8 cellular contexts compared by ENCODE assay signal in the genomic region with DNA sequence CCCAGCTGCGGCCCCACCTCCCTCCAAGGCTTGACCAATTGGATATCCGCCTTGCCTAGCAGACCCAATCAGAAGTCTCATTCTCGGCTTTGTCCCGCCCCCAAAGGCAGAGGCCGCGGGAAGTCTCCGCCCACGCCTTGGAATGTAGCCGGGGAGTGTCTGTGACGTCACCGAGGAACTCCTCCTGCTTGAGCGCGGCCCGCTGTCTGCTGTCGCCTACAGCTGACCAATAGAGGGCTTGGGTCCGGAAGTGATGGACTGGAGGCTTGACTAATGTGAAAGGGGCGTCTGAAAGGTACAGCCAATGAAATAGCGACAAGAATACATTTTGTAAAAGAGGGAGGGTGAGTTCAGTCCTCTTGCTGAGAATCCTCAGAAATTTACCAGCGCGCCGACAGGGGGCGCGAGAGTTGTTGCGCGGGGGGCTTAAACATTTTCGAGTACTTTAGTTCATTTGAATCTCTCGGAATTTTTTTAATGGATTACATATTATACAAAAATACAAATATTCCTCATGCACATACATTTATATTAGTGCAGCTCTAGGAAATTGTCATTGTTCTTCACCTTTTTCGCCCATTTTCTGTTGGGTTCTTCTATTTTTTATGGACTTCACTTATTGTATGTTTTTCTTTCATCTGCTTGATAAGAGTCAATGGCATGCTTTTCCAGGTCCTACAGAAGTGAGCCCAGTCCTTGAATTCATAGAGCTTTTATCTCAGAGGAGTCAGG. TPM values are rescaled to one million over a fixed set of nuclear protein-coding genes. Genes with fewer than 3 reads are reported as not detected.
DNase-seq lines count a peak whose midpoint lies in the region; ATAC-seq lines count a peak whose summit lies in the region.

No MANE protein-coding gene starts in this region.

- intact Hi-C loops in dendritic cell treated with granulocyte-macrophage colony-stimulating factor and Interleukin-4, amounts not matched to agents 40 ng/mL and 50 ng/mL, for 4 days (cut with micrococcal nuclease): loop anchor here (5.0 kb wide), 1 partner anchor 460 kb away; a partner anchor contains a TSS

- DNase-seq in C1 segment of cervical spinal cord (lab: John Stamatoyannopoulos, UW) (peak; percentile 84 to 100 (median 98)), NCI-H69 (lab: John Stamatoyannopoulos, UW) (peak; percentile 99), left lobe of liver (ENCODE audit: low spot score) (peak; percentile 100)
- peak; percentile 93 to 99 for DNase-seq in activated CD4-positive, alpha-beta T cell treated with anti-CD3 and anti-CD28 coated beads, Interleukin-2, amount 50 U/mL, for 24 hours (ENCODE audit: low read depth in 1 of 2, low spot score in 1 of 2)
- peak; percentile 95 to 98 for DNase-seq in stimulated activated CD4-positive, alpha-beta T cell treated with anti-CD3 and anti-CD28 coated beads, Interleukin-2, amount 100 ng/mL, for 24 hours

- H3K27ac Mint-ChIP-seq in dendritic cell treated with granulocyte-macrophage colony-stimulating factor and Interleukin-4, amounts not matched to agents 40 ng/mL and 50 ng/mL, for 4 days: peak overlapping the region; percentile 93

- peaks cover 40% of the 10 kb centered on the region for H3K4me1 Mint-ChIP-seq in dendritic cell treated with granulocyte-macrophage colony-stimulating factor and Interleukin-4, amounts not matched to agents 40 ng/mL and 50 ng/mL, for 4 days (ENCODE audit: low read depth)

- peak overlapping the region; percentile 87 for H3K4me3 Mint-ChIP-seq in dendritic cell treated with granulocyte-macrophage colony-stimulating factor and Interleukin-4, amounts not matched to agents 40 ng/mL and 50 ng/mL, for 4 days

- H3K27me3 Mint-ChIP-seq in dendritic cell treated with granulocyte-macrophage colony-stimulating factor and Interleukin-4, amounts not matched to agents 40 ng/mL and 50 ng/mL, for 4 days: no peaks in the 10 kb centered on the region

- peak; percentile 95 for ATAC-seq in GM19395 (IDR thresholded peaks at IDR 0.05; ENCODE audit: unreplicated experiment)
- ATAC-seq in HG03558 (IDR thresholded peaks at IDR 0.05; ENCODE audit: extremely low read depth, unreplicated experiment): peak; percentile 96
- peak; percentile 92 for ATAC-seq in left lobe of liver

- H3K9me3 Mint-ChIP-seq in dendritic cell treated with granulocyte-macrophage colony-stimulating factor and Interleukin-4, amounts not matched to agents 40 ng/mL and 50 ng/mL, for 4 days: no peaks in the 10 kb centered on the region

- peaks cover 7% of the 10 kb centered on the region for H3K36me3 Mint-ChIP-seq in dendritic cell treated with granulocyte-macrophage colony-stimulating factor and Interleukin-4, amounts not matched to agents 40 ng/mL and 50 ng/mL, for 4 days (ENCODE audit: low read depth)

RNA-seq across cellular contexts. Expression of a gene that starts 0.4 kb away (rescaled TPM):
- total RNA-seq in left lobe of liver: 27.1 TPM

Comparison
In these comparisons a context has a peak if more than half of its experiments do, and no peak if none do; other contexts are left out.
1. Peak in every context shown above with its lines: DNase-seq and ATAC-seq.